In genomic region chr5:758698-759053, GRCh38 we compare ENCODE assay signal across 9 cellular contexts. TPM values are rescaled to one million over a fixed set of nuclear protein-coding genes. Genes with fewer than 3 reads are reported as not detected.
DNase-seq lines count a peak whose midpoint lies in the region; ATAC-seq and TF ChIP-seq lines count a peak whose summit lies in the region.
"Had no signal": no experiment of that assay in that cellular context is flagged by ENCODE, and none has a peak within 500 bp of the region (broad histone marks: within the 10 kb centered on the region; RNA-seq: fewer than 3 reads in every experiment).

No MANE protein-coding gene starts in this region.

- TF ChIP-seq CTCF in CD8-positive, alpha-beta T cell (IDR thresholded peaks at IDR 0.05): no peak
- TF ChIP-seq CTCF in psoas muscle (IDR thresholded peaks at IDR 0.05): no peak
- no peak for TF ChIP-seq CTCF in smooth muscle cell (IDR thresholded peaks at IDR 0.05; ENCODE audit: borderline replicate concordance, insufficient read depth, poor library complexity, severe bottlenecking)

- no peaks in the 10 kb centered on the region for H3K36me3 ChIP-seq in CD8-positive, alpha-beta T cell (ENCODE audit: insufficient read depth, low read length)
- H3K36me3 ChIP-seq in psoas muscle (ENCODE audit: insufficient read depth in 1 of 2, low read depth in 1 of 2): peaks cover 0 to 3% of the 10 kb centered on the region in 2 donors
- H3K36me3 ChIP-seq in smooth muscle cell (ENCODE audit: low read depth): no peaks in the 10 kb centered on the region

- no peak overlapping the region for H3K4me2 ChIP-seq in smooth muscle cell

- H3K27me3 Mint-ChIP-seq in CD8-positive, alpha-beta T cell (ENCODE audit: low read depth): no peaks in the 10 kb centered on the region
- H3K27me3 Mint-ChIP-seq in activated T-cell treated with anti-CD3 and anti-CD28 coated beads, Interleukin-2, amount 50 U/mL, for 72 hours (ENCODE audit: low read depth): no peaks in the 10 kb centered on the region

- peaks cover 9% of the 10 kb centered on the region for H3K4me1 Mint-ChIP-seq in CD8-positive, alpha-beta T cell (ENCODE audit: low read depth)
- peaks cover 30% of the 10 kb centered on the region for H3K4me1 Mint-ChIP-seq in activated T-cell treated with anti-CD3 and anti-CD28 coated beads, Interleukin-2, amount 50 U/mL, for 72 hours (ENCODE audit: low read depth)

- WGBS in psoas muscle, 3 donors: 45 to 51% (median 48%) methylated on average over 15 of the region's 15 CpGs
- WGBS in smooth muscle cell (ENCODE audit: low lambda C conversion rate): 93% methylated on average over 15 of the region's 15 CpGs

- POLR2A ChIA-PET in CD8-positive, alpha-beta T cell (lab: Charles Lee): no interaction called here

- no peak overlapping the region for H3K9ac ChIP-seq in smooth muscle cell (ENCODE audit: low read depth)

- ATAC-seq in CD8-positive, alpha-beta T cell: no peak
- no peak for ATAC-seq in activated T-cell treated with anti-CD3 and anti-CD28 coated beads, Interleukin-2, amount 50 U/mL, for 72 hours (replicated peaks in 1 of 2)
- ATAC-seq in psoas muscle: peak; percentile 5 to 55 (median 10)
- ATAC-seq in GM19463 (IDR thresholded peaks at IDR 0.05; ENCODE audit: unreplicated experiment): no peak

- H3F3A ChIP-seq in smooth muscle cell (ENCODE audit: low read depth): no peaks in the 10 kb centered on the region

- peak overlapping the region; percentile 58 for H3K4me3 Mint-ChIP-seq in CD8-positive, alpha-beta T cell
- peak overlapping the region; percentile 56 to 60 for H3K4me3 Mint-ChIP-seq in activated T-cell treated with anti-CD3 and anti-CD28 coated beads, Interleukin-2, amount 50 U/mL, for 72 hours
- H3K4me3 Mint-ChIP-seq: activated naive CD4-positive, alpha-beta T cell treated with anti-CD3 and anti-CD28 coated beads for 36 hours had no signal

- H3K27ac Mint-ChIP-seq in CD8-positive, alpha-beta T cell: no peak overlapping the region
- no peak overlapping the region for H3K27ac Mint-ChIP-seq in activated T-cell treated with anti-CD3 and anti-CD28 coated beads, Interleukin-2, amount 50 U/mL, for 72 hours
- H3K27ac Mint-ChIP-seq: activated naive CD4-positive, alpha-beta T cell treated with anti-CD3 and anti-CD28 coated beads for 36 hours had no signal

- H2AFZ ChIP-seq in smooth muscle cell (ENCODE audit: low read depth): no peak overlapping the region

- no peaks in the 10 kb centered on the region for H3K27me3 ChIP-seq in CD8-positive, alpha-beta T cell (ENCODE audit: insufficient read depth, low read length)
- no peaks in the 10 kb centered on the region for H3K27me3 ChIP-seq in psoas muscle (ENCODE audit: insufficient read depth in 3 of 3, low read length in 2 of 3)
- no peaks in the 10 kb centered on the region for H3K27me3 ChIP-seq in smooth muscle cell (ENCODE audit: low read depth)

- DNase-seq in CD8-positive, alpha-beta T cell: no peak
- DNase-seq in activated T-cell treated with anti-CD3 and anti-CD28 coated beads, Interleukin-2, amount 50 U/mL, for 72 hours: no peak
- DNase-seq in iPS-NIHi11 (ENCODE audit: low spot score) (peak; percentile 14), psoas muscle (peak in 1 of 2 donors; percentile 49), EL (no peak), hepatic stellate cell (ENCODE audit: low spot score) (no peak), smooth muscle cell (lab: John Stamatoyannopoulos, UW; ENCODE audit: unreplicated experiment) (no peak)

- CTCF ChIA-PET in CD8-positive, alpha-beta T cell (lab: Charles Lee): no interaction called here

- intact Hi-C loops in CD8-positive, alpha-beta T cell (cut with DNase I, micrococcal nuclease): loop anchor here in 1 of 2 experiments (5.0 kb wide), 1 partner anchor 84 kb away; no protein-coding TSS in a partner anchor
- intact Hi-C loops in psoas muscle (cut with DNase I): loop anchor here in 1 of 2 donors (2.0 kb wide), 1 partner anchor 88 kb away; no protein-coding TSS in a partner anchor

- H3K9me3 ChIP-seq in CD8-positive, alpha-beta T cell (ENCODE audit: low read length): no peaks in the 10 kb centered on the region
- no peaks in the 10 kb centered on the region for H3K9me3 ChIP-seq in psoas muscle
- H3K9me3 ChIP-seq in smooth muscle cell (replicated peaks; ENCODE audit: low read depth): no peaks in the 10 kb centered on the region

- H4K20me1 ChIP-seq in smooth muscle cell (ENCODE audit: low read depth): no peaks in the 10 kb centered on the region

- H3K4me3 ChIP-seq in CD8-positive, alpha-beta T cell (ENCODE audit: low read depth, low read length): no peak overlapping the region
- peak overlapping the region; percentile 37 for H3K4me3 ChIP-seq in psoas muscle
- no peak overlapping the region for H3K4me3 ChIP-seq in smooth muscle cell

- no peaks in the 10 kb centered on the region for H3K36me3 Mint-ChIP-seq in CD8-positive, alpha-beta T cell
- H3K36me3 Mint-ChIP-seq in activated T-cell treated with anti-CD3 and anti-CD28 coated beads, Interleukin-2, amount 50 U/mL, for 72 hours (ENCODE audit: insufficient read depth in 2 of 2): no peaks in the 10 kb centered on the region

- H3K4me1 ChIP-seq in CD8-positive, alpha-beta T cell (ENCODE audit: insufficient read depth, low read length): peaks cover 7% of the 10 kb centered on the region
- H3K4me1 ChIP-seq in psoas muscle (peaks cover 25% of the 10 kb centered on the region), smooth muscle cell (ENCODE audit: low read depth) (peaks cover 13% of the 10 kb centered on the region)

- H3K9me3 Mint-ChIP-seq in CD8-positive, alpha-beta T cell: no peaks in the 10 kb centered on the region
- H3K9me3 Mint-ChIP-seq in activated T-cell treated with anti-CD3 and anti-CD28 coated beads, Interleukin-2, amount 50 U/mL, for 72 hours: no peaks in the 10 kb centered on the region
- H3K9me3 Mint-ChIP-seq: activated naive CD4-positive, alpha-beta T cell treated with anti-CD3 and anti-CD28 coated beads for 36 hours had no signal

- H3K27ac ChIP-seq in CD8-positive, alpha-beta T cell (ENCODE audit: low read depth, low read length): no peak overlapping the region
- H3K27ac ChIP-seq in psoas muscle (no peak overlapping the region), smooth muscle cell (ENCODE audit: low read depth) (no peak overlapping the region)

- H3K79me2 ChIP-seq in smooth muscle cell (ENCODE audit: low read depth): no peaks in the 10 kb centered on the region

RNA-seq across cellular contexts. Expression of gene ZDHHC11B, which starts 25.9 kb away (rescaled TPM):
- 1 to 10 TPM; 4.8 to 5.1 TPM for total RNA-seq in CD8-positive, alpha-beta T cell
- under 1 TPM in 1 of 2 donors, not detected in 1; 0.24 TPM for total RNA-seq in activated T-cell treated with anti-CD3 and anti-CD28 coated beads, Interleukin-2, amount 50 U/mL, for 72 hours
- total RNA-seq in psoas muscle (1 to 10 TPM in 3 of 4 donors, under 1 TPM in 1; 0.99 to 7.4 (median 2.8) TPM), smooth muscle cell (0.04 TPM in 1 of 2 replicates, not detected in the other)
- polyA plus RNA-seq in psoas muscle (1 to 10 TPM in 1 of 3 donors, under 1 TPM in 2; 0.38 to 1.3 (median 0.55) TPM), smooth muscle cell (not detected in 2 replicates)
- total RNA-seq: activated naive CD4-positive, alpha-beta T cell treated with anti-CD3 and anti-CD28 coated beads for 36 hours had no signal

Comparison
In these comparisons a context has a peak if more than half of its experiments do, and no peak if none do; other contexts are left out.
1. ATAC-seq: peak in psoas muscle (4 of 4); none in CD8-positive, alpha-beta T cell (single experiment), activated T-cell treated with anti-CD3 and anti-CD28 coated beads, Interleukin-2, amount 50 U/mL, for 72 hours (0 of 2) and GM19463 (single experiment).